ENCODE assay signal across 8 cellular contexts in genomic region chr2:200406379-200406778, GRCh38.
DNase-seq lines count a peak whose midpoint lies in the region; ATAC-seq lines count a peak whose summit lies in the region.

No MANE protein-coding gene starts in this region.

- H3K27me3 ChIP-seq in duodenal mucosa (ENCODE audit: control insufficient read depth in 1 of 2, insufficient read depth in 2 of 2, low read length in 2 of 2) (no peaks in the 10 kb centered on the region), skeletal muscle satellite cell (ENCODE audit: control insufficient read depth, insufficient read depth, low read length) (no peaks in the 10 kb centered on the region)

- H3K4me2 ChIP-seq in skeletal muscle satellite cell (ENCODE audit: low read length): peak overlapping the region; percentile 83

- H3K4me1 ChIP-seq in duodenal mucosa (ENCODE audit: control insufficient read depth in 1 of 2, insufficient read depth in 2 of 2, low read length in 2 of 2): peaks cover 43 to 64% of the 10 kb centered on the region in 2 donors
- H3K4me1 ChIP-seq in skeletal muscle satellite cell (ENCODE audit: control insufficient read depth, insufficient read depth, low read length): peaks cover 61% of the 10 kb centered on the region

- H3K27me3 Mint-ChIP-seq in T-helper 17 cell: no peaks in the 10 kb centered on the region

- ATAC-seq in GM19468 (IDR thresholded peaks at IDR 0.05; ENCODE audit: extremely low read depth, unreplicated experiment): peak; percentile 45
- no peak for ATAC-seq in T-helper 17 cell
- ATAC-seq in stimulated activated naive CD8-positive, alpha-beta T cell treated with anti-CD3 and anti-CD28 coated beads, Interleukin-15, Interleukin-2, amounts not matched to agents 100 U/mL and 50 U/mL, for 24 hours: no peak

- H3K4me1 Mint-ChIP-seq in T-helper 17 cell: peaks cover 8% of the 10 kb centered on the region

- H3K27ac Mint-ChIP-seq in T-helper 17 cell: no peak overlapping the region

- H3K9ac ChIP-seq in duodenal mucosa (ENCODE audit: low read depth in 1 of 2, low read length in 2 of 2) (no peak overlapping the region), skeletal muscle satellite cell (ENCODE audit: low read depth, low read length) (peak overlapping the region; percentile 10)

- DNase-seq in HT1080 (ENCODE audit: low read depth) (peak; percentile 71), NCI-H1092 treated with DMSO at 0.1 percent for 48 hours (lab: John Stamatoyannopoulos, UW) (no peak), NCI-H1930 (lab: John Stamatoyannopoulos, UW) (no peak), T-helper 17 cell (no peak)
- no peak for DNase-seq in stimulated activated naive CD8-positive, alpha-beta T cell treated with anti-CD3 and anti-CD28 coated beads, Interleukin-15, Interleukin-2, amounts not matched to agents 100 U/mL and 50 U/mL, for 24 hours

- H3K4me3 Mint-ChIP-seq in T-helper 17 cell: no peak overlapping the region

- H3K9me3 ChIP-seq in duodenal mucosa (ENCODE audit: control insufficient read depth in 1 of 2, low read length in 2 of 2): no peaks in the 10 kb centered on the region
- H3K9me3 ChIP-seq in skeletal muscle satellite cell (replicated peaks; ENCODE audit: low read length): no peaks in the 10 kb centered on the region
- H3K9me3 ChIP-seq in T-helper 17 cell (ENCODE audit: control insufficient read depth, low read length, poor library complexity, severe bottlenecking): no peaks in the 10 kb centered on the region

- peaks cover 4% of the 10 kb centered on the region for H3K36me3 Mint-ChIP-seq in T-helper 17 cell (ENCODE audit: low read depth)

- H3K36me3 ChIP-seq in duodenal mucosa (ENCODE audit: control insufficient read depth in 1 of 2, insufficient read depth in 2 of 2, low read length in 2 of 2) (no peaks in the 10 kb centered on the region), skeletal muscle satellite cell (ENCODE audit: insufficient read depth, low read length) (no peaks in the 10 kb centered on the region)

- H3K4me3 ChIP-seq in duodenal mucosa (ENCODE audit: low read depth in 1 of 2, low read length in 2 of 2) (no peak overlapping the region), skeletal muscle satellite cell (ENCODE audit: low read length) (no peak overlapping the region)

- H3K27ac ChIP-seq in duodenal mucosa (ENCODE audit: low read depth, low read length): peak overlapping the region; percentile 43
